7 cellular contexts compared by ENCODE assay signal in genomic region chr22:46577361-46578249, GRCh38. TPM values are rescaled to one million over a fixed set of nuclear protein-coding genes. Genes with fewer than 3 reads are reported as not detected.
DNase-seq lines count a peak whose midpoint lies in the region; ATAC-seq and TF ChIP-seq lines count a peak whose summit lies in the region.

No MANE protein-coding gene starts in this region.

- peaks cover 45% of the 10 kb centered on the region for H3K4me1 ChIP-seq in Panc1 (ENCODE audit: control insufficient read depth, insufficient read depth, low read length)

- H3K27me3 Mint-ChIP-seq in naive B cell, result no peaks in the 10 kb centered on the region

- no peaks in the 10 kb centered on the region for H3K36me3 ChIP-seq in Panc1 (ENCODE audit: control insufficient read depth, insufficient read depth, low read length)

- no peaks in the 10 kb centered on the region for H3K9me3 ChIP-seq in Panc1 (ENCODE audit: control insufficient read depth, insufficient read depth, low read depth, low read length)

- H3K27me3 ChIP-seq in Panc1 (ENCODE audit: control insufficient read depth, insufficient read depth, low read length) (no peaks in the 10 kb centered on the region), dorsolateral prefrontal cortex (no peaks in the 10 kb centered on the region)

- no peaks in the 10 kb centered on the region for H3K9me3 Mint-ChIP-seq in naive B cell

- CTCF ChIA-PET in Panc1 (lab: Charles Lee), result no interaction called here

- no peaks in the 10 kb centered on the region for H3K36me3 Mint-ChIP-seq in naive B cell

- peak overlapping the region; percentile 83 to 96 (median 94) for H3K4me3 Mint-ChIP-seq in naive B cell

- peak; percentile 8 for ATAC-seq in GM19324 (IDR thresholded peaks at IDR 0.05; ENCODE audit: low FRiP score, unreplicated experiment)
- no peak for ATAC-seq in Panc1
- peak; percentile 26 to 34 for ATAC-seq in naive B cell (ENCODE audit: low read depth in 2 of 2)
- no peak for ATAC-seq in HG03571 (IDR thresholded peaks at IDR 0.05; ENCODE audit: unreplicated experiment)

- H3K4me3 ChIP-seq in Panc1 (ENCODE audit: low read depth in 2 of 2, low read length in 2 of 2) (peak overlapping the region; percentile 46 to 55), dorsolateral prefrontal cortex (peak overlapping the region; percentile 47 to 83 (median 73))

- intact Hi-C loops in Panc1 (cut with micrococcal nuclease; ENCODE audit: unreplicated experiment) (no loop called here), dorsolateral prefrontal cortex (cut with DNase I) (loop anchor here (1.0 to 5.0 kb wide), 2 partner anchors 160 to 185 kb away; partner anchors contain the start of genes CERK (in 1 of the 2) and TBC1D22A (in 1 of the 2))

- peaks cover 61 to 67% (median 67%) of the 10 kb centered on the region in 3 donors for H3K4me1 Mint-ChIP-seq in naive B cell

- POLR2A ChIA-PET in Panc1 (lab: Charles Lee), result no interaction called here

- DNase-seq in Panc1 (ENCODE audit: low read depth, low spot score) (no peak), dorsolateral prefrontal cortex (peak in 2 of 10 donors; percentile 25 to 43), naive B cell (no peak), ecto neural progenitor cell (ENCODE audit: low spot score) (no peak), Kasumi-1 (lab: John Stamatoyannopoulos, UW) (no peak)

- in situ Hi-C loops in Panc1 (cut with HindIII; ENCODE audit: low pct_unique_long_range_greater_than_20kb, low sequenced_read_pairs), result no loop called here

- H3K27ac Mint-ChIP-seq in naive B cell, result peak overlapping the region in 5 of 6 donors; percentile 24 to 96 (median 93)

- H3K27ac ChIP-seq in Panc1 (ENCODE audit: low read length) (peak overlapping the region; percentile 54; the same call in 1 of the 2 replicates), dorsolateral prefrontal cortex (peak overlapping the region in 38 of 59 donors; percentile 1 to 84 (median 54))

- TF ChIP-seq CTCF in Panc1 (IDR thresholded peaks at IDR 0.05) (no peak), dorsolateral prefrontal cortex (IDR thresholded peaks at IDR 0.05 in 54 of 56, conservative IDR thresholded peaks at IDR 0.05 in 2 of 56; ENCODE audit: low read depth in 1 of 56, partially characterized antibody in 56 of 56) (no peak)

- BruUV-seq in Panc1 (replicated peaks; lab: Mats Ljungman, UMichigan), result no TSS peak

RNA-seq across cellular contexts. Expression of gene CELSR1, which starts 40.2 kb away (rescaled TPM):
- 30.7 TPM for total RNA-seq in Panc1 (2021; ENCODE audit: unreplicated experiment)
- 34.8 TPM for polyA plus RNA-seq in Panc1 (2012; ENCODE audit: insufficient read length)
- total RNA-seq in dorsolateral prefrontal cortex, result under 1 TPM in 111 of 120 experiments, not detected in 9; 0.03 to 0.93 (median 0.23) TPM
- 1 to 10 TPM in 5 of 6 donors, under 1 TPM in 1; 0.94 to 3.9 (median 2.1) TPM for polyA plus RNA-seq in naive B cell (ENCODE audit: low read depth in 6 of 6)

RNA-seq across cellular contexts. Expression of gene GRAMD4, which starts 42.6 kb away (rescaled TPM):
- total RNA-seq in Panc1 (2021; ENCODE audit: unreplicated experiment) (30.8 TPM), dorsolateral prefrontal cortex (10 to 100 TPM; 33.2 to 89.6 (median 61.9) TPM)
- 21.2 TPM for polyA plus RNA-seq in Panc1 (2012; ENCODE audit: insufficient read length)
- polyA plus RNA-seq in naive B cell (ENCODE audit: low read depth in 6 of 6), result 10 to 100 TPM in 1 of 6 donors, 1 to 10 TPM in 5; 4.0 to 12.5 (median 6.9) TPM

Comparison
In these comparisons a context has a peak if more than half of its experiments do, and no peak if none do; other contexts are left out.
1. ATAC-seq: peak in GM19324 (single experiment) and naive B cell (2 of 2); none in Panc1 (single experiment) and HG03571 (single experiment).
2. RNA of gene CELSR1, which starts 40.2 kb away (total RNA-seq): 30.7 TPM in Panc1 (single experiment); 0.03 to 0.93 TPM in dorsolateral prefrontal cortex; every median in the first group is over 10 times any median in the second.